Comparison of ENCODE assay signal across 16 cellular contexts in the genomic region with DNA sequence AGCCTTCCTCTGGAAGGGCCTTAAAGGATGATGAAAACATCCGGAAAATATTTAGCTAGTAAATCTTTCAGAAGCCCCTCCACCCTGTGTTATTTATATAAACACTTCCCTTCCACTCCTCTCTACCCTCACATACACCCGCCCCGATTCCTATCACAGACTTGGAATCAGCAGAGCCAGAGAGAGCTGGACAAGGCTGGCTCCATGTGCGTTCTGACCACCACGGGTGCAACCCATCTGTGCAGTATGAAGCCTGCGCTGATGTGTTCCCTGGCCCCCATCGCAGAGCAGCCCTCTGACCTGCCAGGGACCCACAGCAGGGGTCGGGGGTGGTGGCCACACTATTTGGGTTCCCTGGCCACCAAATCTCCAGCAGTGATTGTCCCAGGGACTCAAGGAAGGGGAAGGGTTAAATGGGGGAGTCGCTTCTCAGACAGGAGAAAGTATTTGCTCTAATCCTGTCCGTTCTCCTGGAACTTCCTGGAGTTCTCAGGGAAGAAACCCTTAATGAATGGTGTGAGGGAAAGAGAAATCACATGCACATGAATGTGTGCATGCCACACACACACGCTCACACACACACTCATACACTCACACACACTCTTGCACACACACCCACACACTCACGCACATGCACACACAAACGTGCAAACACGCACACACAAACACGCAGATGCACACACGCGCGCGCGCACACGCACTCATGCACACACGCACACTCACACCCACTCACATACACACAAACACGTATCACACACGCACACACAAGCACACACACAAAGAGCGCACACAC.
A peak's percentile ranks its signal among the peaks of the same experiment; 100 is the strongest.
DNase-seq lines count a peak whose midpoint lies in the region; ATAC-seq and TF ChIP-seq lines count a peak whose summit lies in the region.
"Had no signal": no experiment of that assay in that cellular context is flagged by ENCODE, and none has a peak within 500 bp of the region (broad histone marks: within the 10 kb centered on the region; RNA-seq: fewer than 3 reads in every experiment).

No MANE protein-coding gene starts in this region.

- TF ChIP-seq CTCF in WTC11 (IDR thresholded peaks at IDR 0.05), result no peak

- POLR2A ChIA-PET in WTC11 (lab: Charles Lee), result no interaction called here

- no peak overlapping the region for H3K4me3 Mint-ChIP-seq in WTC11
- H3K4me3 Mint-ChIP-seq in activated T-helper 2 cell treated with anti-CD3 and anti-CD28 coated beads, Interferon-gamma antibody, Interleukin-2, Interleukin-4, amounts not matched to agents 10 μg/mL and 5 μg/mL and 100 μg/mL, durations not matched to agents 14 hours and 24 hours and 36 hours (ENCODE audit: low read depth), result no peak overlapping the region
- H3K4me3 Mint-ChIP-seq: CD4-positive, alpha-beta T cell; T-helper 17 cell had no signal

- intact Hi-C loops in sciatic nerve (cut with DNase I), result loop anchor here (10.0 kb wide), 2 partner anchors 91 to 191 kb away; no protein-coding TSS in a partner anchor
- intact Hi-C loops in activated T-helper 2 cell treated with anti-CD3 and anti-CD28 coated beads, Interferon-gamma antibody, Interleukin-2, Interleukin-4, amounts not matched to agents 10 μg/mL and 5 μg/mL and 100 μg/mL, durations not matched to agents 14 hours and 24 hours and 36 hours (cut with micrococcal nuclease), result no loop called here

- DNase-seq in ELF-1 (ENCODE audit: low read depth, low spot score) (peak; percentile 51), WTC11 (ENCODE audit: low spot score) (no peak), iPS-NIHi11 (ENCODE audit: low spot score) (peak; percentile 44), sciatic nerve (ENCODE audit: low spot score) (peak; percentile 57), DMS 273 (lab: John Stamatoyannopoulos, UW; ENCODE audit: unreplicated experiment) (no peak)
- no peak for DNase-seq in stimulated activated CD4-positive, alpha-beta T cell treated with anti-CD3 and anti-CD28 coated beads, Interleukin-15, amount 100 ng/mL, for 24 hours
- no peak for DNase-seq in activated naive CD4-positive, alpha-beta T cell treated with anti-CD3 and anti-CD28 coated beads, Interleukin-2, amount 50 U/mL, for 72 hours (ENCODE audit: low spot score in 2 of 2)
- no peak for DNase-seq in activated T-helper 2 cell treated with anti-CD3 and anti-CD28 coated beads, Interferon-gamma antibody, Interleukin-2, Interleukin-4, amounts not matched to agents 10 μg/mL and 5 μg/mL and 100 μg/mL, durations not matched to agents 14 hours and 24 hours and 36 hours (ENCODE audit: low spot score)
- DNase-seq: activated CD4-positive, alpha-beta T cell treated with anti-CD3 and anti-CD28 coated beads, Interleukin-2, amount 50 U/mL, for 1 hour; caudate nucleus; CD4-positive, alpha-beta T cell; NCI-H2171; ovary; stimulated activated CD4-positive, alpha-beta T cell treated with anti-CD3 and anti-CD28 coated beads, Interleukin-4, amount 100 ng/mL, for 24 hours; stimulated activated naive CD4-positive, alpha-beta T cell treated with Interleukin-2 at 50 U/mL for 16 hours; T-helper 17 cell had no signal

- H3K9me3 Mint-ChIP-seq in WTC11, result 0 out of 2 replicates have a peak, but pooled peaks cover 3% of the 10 kb centered on the region
- H3K9me3 Mint-ChIP-seq in activated naive CD4-positive, alpha-beta T cell treated with anti-CD3 and anti-CD28 coated beads, Interleukin-2, amount 50 U/mL, for 72 hours, result peaks cover 5% of the 10 kb centered on the region in 2 donors
- H3K9me3 Mint-ChIP-seq in activated T-helper 2 cell treated with anti-CD3 and anti-CD28 coated beads, Interferon-gamma antibody, Interleukin-2, Interleukin-4, amounts not matched to agents 10 μg/mL and 5 μg/mL and 100 μg/mL, durations not matched to agents 14 hours and 24 hours and 36 hours, result peaks cover 4% of the 10 kb centered on the region
- H3K9me3 Mint-ChIP-seq: CD4-positive, alpha-beta T cell had no signal

- H3K36me3 Mint-ChIP-seq in WTC11, result no peaks in the 10 kb centered on the region
- H3K36me3 Mint-ChIP-seq in activated naive CD4-positive, alpha-beta T cell treated with anti-CD3 and anti-CD28 coated beads, Interleukin-2, amount 50 U/mL, for 72 hours, result no peaks in the 10 kb centered on the region
- H3K36me3 Mint-ChIP-seq in activated T-helper 2 cell treated with anti-CD3 and anti-CD28 coated beads, Interferon-gamma antibody, Interleukin-2, Interleukin-4, amounts not matched to agents 10 μg/mL and 5 μg/mL and 100 μg/mL, durations not matched to agents 14 hours and 24 hours and 36 hours (ENCODE audit: low read depth), result no peaks in the 10 kb centered on the region

- no peaks in the 10 kb centered on the region for H3K27me3 Mint-ChIP-seq in WTC11 (ENCODE audit: low read depth)
- H3K27me3 Mint-ChIP-seq in activated T-helper 2 cell treated with anti-CD3 and anti-CD28 coated beads, Interferon-gamma antibody, Interleukin-2, Interleukin-4, amounts not matched to agents 10 μg/mL and 5 μg/mL and 100 μg/mL, durations not matched to agents 14 hours and 24 hours and 36 hours (ENCODE audit: low read depth), result peaks cover 2% of the 10 kb centered on the region
- H3K27me3 Mint-ChIP-seq: CD4-positive, alpha-beta T cell had no signal

- no peak for ATAC-seq in WTC11
- peak; percentile 2 for ATAC-seq in sciatic nerve
- no peak for ATAC-seq in activated naive CD4-positive, alpha-beta T cell treated with anti-CD3 and anti-CD28 coated beads, Interleukin-2, amount 50 U/mL, for 72 hours
- ATAC-seq: T-helper 17 cell had no signal

- CTCF ChIA-PET in WTC11 (lab: Charles Lee), result no interaction called here

- peak overlapping the region; percentile 54 for H3K27ac Mint-ChIP-seq in WTC11
- no peak overlapping the region for H3K27ac Mint-ChIP-seq in activated naive CD4-positive, alpha-beta T cell treated with anti-CD3 and anti-CD28 coated beads, Interleukin-2, amount 50 U/mL, for 72 hours
- no peak overlapping the region for H3K27ac Mint-ChIP-seq in activated T-helper 2 cell treated with anti-CD3 and anti-CD28 coated beads, Interferon-gamma antibody, Interleukin-2, Interleukin-4, amounts not matched to agents 10 μg/mL and 5 μg/mL and 100 μg/mL, durations not matched to agents 14 hours and 24 hours and 36 hours
- H3K27ac Mint-ChIP-seq: CD4-positive, alpha-beta T cell; T-helper 17 cell had no signal

- H3K4me1 Mint-ChIP-seq in WTC11, result peaks cover 37% of the 10 kb centered on the region
- H3K4me1 Mint-ChIP-seq in activated T-helper 2 cell treated with anti-CD3 and anti-CD28 coated beads, Interferon-gamma antibody, Interleukin-2, Interleukin-4, amounts not matched to agents 10 μg/mL and 5 μg/mL and 100 μg/mL, durations not matched to agents 14 hours and 24 hours and 36 hours (ENCODE audit: low read depth), result peaks cover 4% of the 10 kb centered on the region

TF ChIP-seq in WTC11, 78 proteins besides CTCF, POLR2A, EP300 and RAD21:
- TF ChIP-seq CBFB (CRISPR knock-in tag; IDR thresholded peaks at IDR 0.05; ENCODE audit: low read depth), result no peak
- TF ChIP-seq FOXP1 (CRISPR knock-in tag; IDR thresholded peaks at IDR 0.05; ENCODE audit: borderline replicate concordance), result 0 out of 2 replicates have a peak, but pooled peaks have one; percentile 27
- TF ChIP-seq ZNF671 (CRISPR knock-in tag; IDR thresholded peaks at IDR 0.05), result no peak
- no peak for TF ChIP-seq CREM (CRISPR knock-in tag; IDR thresholded peaks at IDR 0.05)
- TF ChIP-seq, protein P1, sequence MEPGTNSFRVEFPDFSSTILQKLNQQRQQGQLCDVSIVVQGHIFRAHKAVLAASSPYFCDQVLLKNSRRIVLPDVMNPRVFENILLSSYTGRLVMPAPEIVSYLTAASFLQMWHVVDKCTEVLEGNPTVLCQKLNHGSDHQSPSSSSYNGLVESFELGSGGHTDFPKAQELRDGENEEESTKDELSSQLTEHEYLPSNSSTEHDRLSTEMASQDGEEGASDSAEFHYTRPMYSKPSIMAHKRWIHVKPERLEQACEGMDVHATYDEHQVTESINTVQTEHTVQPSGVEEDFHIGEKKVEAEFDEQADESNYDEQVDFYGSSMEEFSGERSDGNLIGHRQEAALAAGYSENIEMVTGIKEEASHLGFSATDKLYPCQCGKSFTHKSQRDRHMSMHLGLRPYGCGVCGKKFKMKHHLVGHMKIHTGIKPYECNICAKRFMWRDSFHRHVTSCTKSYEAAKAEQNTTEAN (CRISPR knock-in tag; IDR thresholded peaks at IDR 0.05), result peak; percentile 100

Comparison
In these comparisons a context has a peak if more than half of its experiments do, and no peak if none do; other contexts are left out.
1. DNase-seq: peak in ELF-1 (single experiment), iPS-NIHi11 (single experiment) and sciatic nerve (single experiment); none in WTC11 (single experiment), stimulated activated CD4-positive, alpha-beta T cell treated with anti-CD3 and anti-CD28 coated beads, Interleukin-15, amount 100 ng/mL, for 24 hours (single experiment), activated naive CD4-positive, alpha-beta T cell treated with anti-CD3 and anti-CD28 coated beads, Interleukin-2, amount 50 U/mL, for 72 hours (0 of 2), DMS 273 (single experiment) and activated T-helper 2 cell treated with anti-CD3 and anti-CD28 coated beads, Interferon-gamma antibody, Interleukin-2, Interleukin-4, amounts not matched to agents 10 μg/mL and 5 μg/mL and 100 μg/mL, durations not matched to agents 14 hours and 24 hours and 36 hours (single experiment).